15 cellular contexts compared by ENCODE assay signal in genomic region chr6:1391692-1392309, GRCh38. TPM values are rescaled to one million over a fixed set of nuclear protein-coding genes. Genes with fewer than 3 reads are reported as not detected.
DNase-seq lines count a peak whose midpoint lies in the region; ATAC-seq and TF ChIP-seq lines count a peak whose summit lies in the region.
"Had no signal": no experiment of that assay in that cellular context is flagged by ENCODE, and none has a peak within 500 bp of the region (broad histone marks: within the 10 kb centered on the region; RNA-seq: fewer than 3 reads in every experiment).

No MANE protein-coding gene starts in this region.

- no peak overlapping the region for H3K27ac Mint-ChIP-seq in neural progenitor cell

- H2AK9ac ChIP-seq in IMR-90 (replicated peaks; ENCODE audit: low read depth, low read length, poor library complexity), result peak overlapping the region; percentile 59

- H3K36me3 ChIP-seq in IMR-90 (ENCODE audit: control insufficient read depth, insufficient read depth, low read length) (peaks cover 6% of the 10 kb centered on the region), fibroblast of lung (ENCODE audit: control insufficient read depth, insufficient read depth, low read length) (peaks cover 12% of the 10 kb centered on the region), neural progenitor cell (no peaks in the 10 kb centered on the region), tibial nerve (no peaks in the 10 kb centered on the region), trophoblast cell (ENCODE audit: control insufficient read depth in 1 of 2, insufficient read depth in 2 of 2, low read length in 2 of 2) (no peaks in the 10 kb centered on the region)

- H4K12ac ChIP-seq in trophoblast cell (ENCODE audit: low read depth, low read length), result no peak overlapping the region

- TF ChIP-seq RAD21 in IMR-90 (IDR thresholded peaks at IDR 0.05; ENCODE audit: low read length), result no peak

- no peak overlapping the region for H2BK20ac ChIP-seq in IMR-90 (ENCODE audit: low read depth, low read length)

- TF ChIP-seq CTCF in AG09309 (IDR thresholded peaks at IDR 0.05; ENCODE audit: control insufficient read depth, insufficient read depth, low read depth, low read length, missing control alignments) (no peak), IMR-90 (conservative IDR thresholded peaks at IDR 0.05; ENCODE audit: low read depth, low read length) (no peak), fibroblast of lung (conservative IDR thresholded peaks at IDR 0.05 in 1 of 2, IDR thresholded peaks at IDR 0.05 in 1 of 2; ENCODE audit: low read depth in 1 of 2, low read length in 2 of 2) (no peak), neural progenitor cell (IDR thresholded peaks at IDR 0.05) (no peak), tibial nerve (IDR thresholded peaks at IDR 0.05) (no peak)

- H4K20me1 ChIP-seq in IMR-90 (ENCODE audit: insufficient read depth, low read length) (peaks cover 13% of the 10 kb centered on the region; the same call in 1 of the 2 replicates), fibroblast of lung (ENCODE audit: control insufficient read depth, extremely low read depth, insufficient read depth, low read length) (no peaks in the 10 kb centered on the region), neural progenitor cell (ENCODE audit: low read depth) (peaks cover 92% of the 10 kb centered on the region)

- TF ChIP-seq EP300 in tibial nerve (IDR thresholded peaks at IDR 0.05), result no peak

- no peaks in the 10 kb centered on the region for H3K36me3 Mint-ChIP-seq in neural progenitor cell

- BruUV-seq in IMR-90 (replicated peaks; lab: Mats Ljungman, UMichigan), result no TSS peak

- H3F3A ChIP-seq in neural progenitor cell (ENCODE audit: low read depth), result peaks cover 20% of the 10 kb centered on the region

- 0 out of 2 replicates have a peak, but pooled peaks cover 3% of the 10 kb centered on the region for H3K9me1 ChIP-seq in IMR-90 (ENCODE audit: insufficient read depth, low read length)

- H3K4me1 ChIP-seq in IMR-90 (ENCODE audit: control insufficient read depth, insufficient read depth, low read length) (peaks cover 17% of the 10 kb centered on the region), fibroblast of lung (ENCODE audit: control insufficient read depth, extremely low read depth, insufficient read depth, low read length) (peaks cover 9% of the 10 kb centered on the region), neural progenitor cell (peaks cover 32% of the 10 kb centered on the region), tibial nerve (peaks cover 0 to 59% (median 18%) of the 10 kb centered on the region in 4 donors), trophoblast cell (ENCODE audit: control insufficient read depth in 1 of 2, insufficient read depth in 2 of 2, low read length in 2 of 2) (peaks cover 13 to 20% of the 10 kb centered on the region in 2 experiments)

- H3K23ac ChIP-seq in IMR-90 (ENCODE audit: low read depth, low read length) (peak overlapping the region; percentile 98), trophoblast cell (ENCODE audit: low read length) (no peak overlapping the region)

- in situ Hi-C loops in IMR-90 (cut with MboI; ENCODE audit: low sequenced_read_pairs), result loop anchor here (10.0 to 25.0 kb wide), 2 partner anchors 480 to 797 kb away; no protein-coding TSS in a partner anchor

- WGBS in IMR-90 (ENCODE audit: extremely low coverage in 2 of 2, insufficient read length in 1 of 2), 2 experiments, result 13 to 100% methylated on average over 2 to 3 of the region's 12 CpGs
- 27 to 33% methylated on average over 12 of the region's 12 CpGs for WGBS in tibial nerve, 2 donors
- no CpG with 5 or more reads among the region's 12 CpGs for WGBS in trophoblast cell (ENCODE audit: extremely low coverage, insufficient coverage, insufficient read length)

- H3K27me3 Mint-ChIP-seq in neural progenitor cell (ENCODE audit: insufficient read depth, low read depth), result peaks cover 79% of the 10 kb centered on the region

- no peak overlapping the region for H2BK15ac ChIP-seq in IMR-90 (ENCODE audit: low read depth, low read length)

- peak overlapping the region; percentile 67 for H3K4me3 Mint-ChIP-seq in neural progenitor cell

- peaks cover 34% of the 10 kb centered on the region for H3K4me1 Mint-ChIP-seq in neural progenitor cell

- no peaks in the 10 kb centered on the region for H3K9me3 ChIP-seq in IMR-90 (ENCODE audit: control insufficient read depth, insufficient read depth, low read length)
- no peaks in the 10 kb centered on the region for H3K9me3 ChIP-seq in fibroblast of lung (ENCODE audit: control insufficient read depth, insufficient read depth, low read depth, low read length)
- no peaks in the 10 kb centered on the region for H3K9me3 ChIP-seq in neural progenitor cell (ENCODE audit: low read depth)
- no peaks in the 10 kb centered on the region for H3K9me3 ChIP-seq in tibial nerve
- H3K9me3 ChIP-seq in trophoblast cell (ENCODE audit: insufficient read depth, low read depth, low read length), result peaks cover 7% of the 10 kb centered on the region
- H3K9me3 ChIP-seq: body of pancreas had no signal

- H3K27ac ChIP-seq in IMR-90 (ENCODE audit: insufficient read depth, low read length) (peak overlapping the region; percentile 98; the same call in 1 of the 2 replicates), fibroblast of lung (ENCODE audit: insufficient read depth, low read length) (peak overlapping the region; percentile 91), neural progenitor cell (no peak overlapping the region), tibial nerve (no peak overlapping the region), trophoblast cell (ENCODE audit: low read depth, low read length) (no peak overlapping the region)
- H3K27ac ChIP-seq: body of pancreas, epithelial cell of prostate had no signal

- POLR2A ChIA-PET in IMR-90 (lab: Charles Lee; ENCODE audit: unreplicated experiment), result no interaction called here

- H4K5ac ChIP-seq in IMR-90 (ENCODE audit: low read depth, low read length), result no peak overlapping the region

- H4K8ac ChIP-seq in IMR-90 (ENCODE audit: low read depth in 2 of 2, low read length in 2 of 2) (no peak overlapping the region; a peak in 1 of 4 replicates), trophoblast cell (ENCODE audit: low read depth, low read length) (no peak overlapping the region)

- H4K91ac ChIP-seq in IMR-90 (ENCODE audit: insufficient read depth, low read depth, low read length), result peak overlapping the region; percentile 31; the same call in 1 of the 2 replicates
- no peak overlapping the region for H4K91ac ChIP-seq in trophoblast cell (ENCODE audit: low read depth, low read length)

- H3K79me1 ChIP-seq in IMR-90 (ENCODE audit: low read depth in 1 of 2, low read length in 2 of 2) (peaks cover 13 to 19% of the 10 kb centered on the region in 2 experiments), trophoblast cell (ENCODE audit: low read length) (no peaks in the 10 kb centered on the region)

- H3K79me2 ChIP-seq in fibroblast of lung (ENCODE audit: control insufficient read depth, insufficient read depth, low read length) (peaks cover 95% of the 10 kb centered on the region), neural progenitor cell (ENCODE audit: low read depth) (no peaks in the 10 kb centered on the region), trophoblast cell (ENCODE audit: control insufficient read depth, insufficient read depth, low read length, poor library complexity) (no peaks in the 10 kb centered on the region)

- no peak for DNase-seq in AG09309 (ENCODE audit: low read depth)
- DNase-seq in IMR-90, result peak; percentile 69
- no peak for DNase-seq in fibroblast of lung (ENCODE audit: low read depth in 2 of 2)
- DNase-seq in neural progenitor cell (ENCODE audit: low spot score), result peak; percentile 25
- DNase-seq in MV-4-11 (lab: John Stamatoyannopoulos, UW), result no peak
- no peak for DNase-seq in tibial nerve (ENCODE audit: low spot score in 2 of 2)
- DNase-seq in NCI-H187 treated with DMSO at 0.1 percent for 48 hours (lab: John Stamatoyannopoulos, UW), result no peak
- DNase-seq in trophoblast cell, result no peak
- DNase-seq: activated CD4-positive, CD25-positive, alpha-beta regulatory T cell; activated T-cell treated with anti-CD3 and anti-CD28 coated beads, Interleukin-2, amount 50 U/mL, for 1 hour; body of pancreas; C1 segment of cervical spinal cord; stimulated activated CD4-positive, alpha-beta T cell treated with anti-CD3 and anti-CD28 coated beads, Interleukin-15, amount 100 ng/mL, for 24 hours; stimulated activated CD8-positive, alpha-beta memory T cell treated with anti-CD3 and anti-CD28 coated beads, Interleukin-4, amount 100 ng/mL, for 48 hours had no signal

- H3K14ac ChIP-seq in IMR-90 (replicated peaks; ENCODE audit: low read depth, low read length) (peak overlapping the region; percentile 91), trophoblast cell (ENCODE audit: low read length) (no peak overlapping the region)

- CTCF ChIA-PET in IMR-90 (lab: Yijun Ruan, JAX), result no interaction called here

- intact Hi-C loops in IMR-90 (cut with micrococcal nuclease), result no loop called here

- peak overlapping the region; percentile 75 for H2BK5ac ChIP-seq in IMR-90 (ENCODE audit: low read depth, low read length, poor library complexity, severe bottlenecking)
- H2BK5ac ChIP-seq in trophoblast cell (ENCODE audit: low read depth, low read length, poor library complexity), result no peak overlapping the region

- TF ChIP-seq POLR2A in IMR-90 (IDR thresholded peaks at IDR 0.05; ENCODE audit: low read depth, low read length), result peak; percentile 41; the same call in 1 of the 2 replicates
- TF ChIP-seq POLR2A in tibial nerve (IDR thresholded peaks at IDR 0.05), result no peak

- H3K9me3 Mint-ChIP-seq in neural progenitor cell, result peaks cover 2% of the 10 kb centered on the region

- no peak overlapping the region for H2BK12ac ChIP-seq in trophoblast cell (ENCODE audit: low read length)

- peak overlapping the region; percentile 95 for H3K4me2 ChIP-seq in IMR-90 (ENCODE audit: low read depth, low read length)
- H3K4me2 ChIP-seq in fibroblast of lung (ENCODE audit: extremely low read depth, insufficient read depth, low read length), result peak overlapping the region; percentile 87
- no peak overlapping the region for H3K4me2 ChIP-seq in neural progenitor cell
- H3K4me2 ChIP-seq in trophoblast cell (ENCODE audit: low read length), result no peak overlapping the region

- peak overlapping the region; percentile 70 for H3K56ac ChIP-seq in IMR-90 (ENCODE audit: extremely low read depth, insufficient read depth, low read length)

- no peak for ATAC-seq in IMR-90 (ENCODE audit: low read depth)
- ATAC-seq: body of pancreas had no signal

- H3K4ac ChIP-seq in IMR-90 (ENCODE audit: low read depth, low read length) (peak overlapping the region; percentile 71), trophoblast cell (ENCODE audit: low read depth, low read length) (no peak overlapping the region)

- 0 out of 2 replicates have a peak overlapping the region, but pooled peaks have one; percentile 10 for H2BK120ac ChIP-seq in IMR-90 (ENCODE audit: low read depth, low read length)
- no peak overlapping the region for H2BK120ac ChIP-seq in trophoblast cell (ENCODE audit: insufficient read depth, low read length, poor library complexity)

- peak overlapping the region; percentile 43; the same call in 1 of the 2 replicates for H2AK5ac ChIP-seq in IMR-90 (ENCODE audit: low read depth, low read length)
- H2AK5ac ChIP-seq in trophoblast cell (ENCODE audit: low read length), result no peak overlapping the region

- H3K18ac ChIP-seq in IMR-90 (ENCODE audit: low read depth, low read length) (peak overlapping the region; percentile 24), trophoblast cell (ENCODE audit: low read length) (no peak overlapping the region)

- H3K9ac ChIP-seq in IMR-90 (ENCODE audit: low read depth, low read length) (peak overlapping the region; percentile 88), fibroblast of lung (ENCODE audit: insufficient read depth, low read length) (peak overlapping the region; percentile 87), neural progenitor cell (no peak overlapping the region), trophoblast cell (ENCODE audit: low read length) (no peak overlapping the region)

- H3K4me3 ChIP-seq in AG09309 (ENCODE audit: control insufficient read depth, low read depth, low read length) (peak overlapping the region; percentile 70), IMR-90 (ENCODE audit: insufficient read depth, low read depth, low read length) (peak overlapping the region; percentile 58), fibroblast of lung (replicated peaks in 1 of 4; ENCODE audit: control extremely low read depth in 1 of 4, insufficient read depth in 1 of 4, low read depth in 3 of 4, low read length in 4 of 4) (peak overlapping the region; percentile 96 to 99 (median 98)), neural progenitor cell (no peak overlapping the region), tibial nerve (peak overlapping the region in 1 of 4 donors; percentile 32), trophoblast cell (ENCODE audit: low read depth, low read length) (no peak overlapping the region)
- H3K4me3 ChIP-seq: body of pancreas had no signal

- H3K27me3 ChIP-seq in IMR-90 (ENCODE audit: control insufficient read depth, insufficient read depth, low read length) (no peaks in the 10 kb centered on the region), fibroblast of lung (ENCODE audit: control insufficient read depth, insufficient read depth, low read length) (no peaks in the 10 kb centered on the region), neural progenitor cell (peaks cover 100% of the 10 kb centered on the region), tibial nerve (peaks cover 0 to 94% of the 10 kb centered on the region in 2 donors), trophoblast cell (ENCODE audit: insufficient read depth, low read length) (peaks cover 84% of the 10 kb centered on the region)

- H2AFZ ChIP-seq in IMR-90 (replicated peaks; ENCODE audit: low read length, poor library complexity), result peak overlapping the region; percentile 52
- H2AFZ ChIP-seq in fibroblast of lung (ENCODE audit: low read length), result no peak overlapping the region
- H2AFZ ChIP-seq in neural progenitor cell (replicated peaks), result no peak overlapping the region
- H2AFZ ChIP-seq in trophoblast cell (ENCODE audit: insufficient read depth, low read length, poor library complexity), result no peak overlapping the region

- dilution Hi-C loops in IMR-90 (cut with HindIII; ENCODE audit: low sequenced_read_pairs, unreplicated experiment), result no loop called here

RNA-seq across cellular contexts. Expression of gene FOXF2, which starts 2.4 kb away (rescaled TPM):
- 2.5 TPM in 2 replicates for total RNA-seq in IMR-90 (2012; rRNA removed)
- 16.3 and 17.3 TPM in 2 replicates for polyA plus RNA-seq in IMR-90 (2012; rRNA removed)
- polyA plus RNA-seq in IMR-90 (2012; cell fraction: cytosol; rRNA removed), result 13.8 and 25.8 TPM in 2 replicates
- 11.7 and 17.4 TPM in 2 replicates for polyA plus RNA-seq in IMR-90 (2012; cell fraction: nucleus; rRNA removed; ENCODE audit: low replicate concordance)
- total RNA-seq in fibroblast of lung, result 29.3 and 32.9 TPM in 2 replicates
- polyA plus RNA-seq in fibroblast of lung, result 42.5 and 51.7 TPM in 2 replicates
- 43.8 and 52.1 TPM in 2 replicates for polyA plus RNA-seq in fibroblast of lung (2012)
- polyA minus RNA-seq in fibroblast of lung (ENCODE audit: low replicate concordance), result 51.3 and 72.9 TPM in 2 replicates
- not detected in 2 replicates for total RNA-seq in neural progenitor cell (ENCODE audit: low replicate concordance)
- 1 to 10 TPM in 2 of 4 donors, under 1 TPM in 2; 0.21 to 2.4 (median 0.71) TPM for total RNA-seq in tibial nerve
- 1.0 and 1.1 TPM in 2 replicates for polyA plus RNA-seq in trophoblast cell (2013)

Comparison
In these comparisons a context has a peak if more than half of its experiments do, and no peak if none do; other contexts are left out.
1. DNase-seq: peak in IMR-90 (single experiment) and neural progenitor cell (single experiment); none in AG09309 (single experiment), fibroblast of lung (0 of 2), MV-4-11 (single experiment), tibial nerve (0 of 2), NCI-H187 treated with DMSO at 0.1 percent for 48 hours (single experiment) and trophoblast cell (0 of 2).
2. H3K4me3 ChIP-seq: peak in AG09309 (single experiment), IMR-90 (single experiment) and fibroblast of lung (4 of 4); none in neural progenitor cell (single experiment) and trophoblast cell (single experiment).
3. H3K27ac ChIP-seq: peak in IMR-90 (single experiment) and fibroblast of lung (single experiment); none in neural progenitor cell (single experiment), tibial nerve (0 of 4) and trophoblast cell (single experiment).
4. H3K4me2 ChIP-seq: peak in IMR-90 (single experiment) and fibroblast of lung (single experiment); none in neural progenitor cell (single experiment) and trophoblast cell (single experiment).
5. H3K9ac ChIP-seq: peak in IMR-90 (single experiment) and fibroblast of lung (single experiment); none in neural progenitor cell (single experiment) and trophoblast cell (single experiment).